In genomic region chr9:101631892-101632291, GRCh38 we compare ENCODE assay signal across 2 cellular contexts.
TF ChIP-seq lines count a peak whose summit lies in the region.

No MANE protein-coding gene starts in this region.

TF ChIP-seq in HepG2, 621 proteins besides CTCF, POLR2A, EP300 and RAD21:
- TF ChIP-seq ZFP36L2 (CRISPR knock-in tag; IDR thresholded peaks at IDR 0.05) (no peak), KDM1A (CRISPR knock-in tag; IDR thresholded peaks at IDR 0.05) (no peak), TAF1 (CRISPR knock-in tag; IDR thresholded peaks at IDR 0.05) (no peak), POGK (CRISPR knock-in tag; conservative IDR thresholded peaks at IDR 0.05) (no peak), IRF9 (CRISPR knock-in tag; IDR thresholded peaks at IDR 0.05; ENCODE audit: borderline replicate concordance) (no peak), ZNF704 (CRISPR knock-in tag; IDR thresholded peaks at IDR 0.05; ENCODE audit: borderline replicate concordance) (no peak), ZBTB40 (IDR thresholded peaks at IDR 0.05) (no peak), ZBTB40 (CRISPR knock-in tag; IDR thresholded peaks at IDR 0.05) (no peak), SALL1 (CRISPR knock-in tag; IDR thresholded peaks at IDR 0.05) (no peak), SSRP1 (CRISPR knock-in tag; IDR thresholded peaks at IDR 0.05) (no peak)
TF ChIP-seq in HepG2: peak in this region for 0.

TF ChIP-seq in H1, 55 proteins besides CTCF, POLR2A, EP300 and RAD21:
- TF ChIP-seq CHD2 (IDR thresholded peaks at IDR 0.05; ENCODE audit: low read length): no peak
